9 cellular contexts compared by ENCODE assay signal in genomic region chr17:55722742-55723487, GRCh38. TPM values are rescaled to one million over a fixed set of nuclear protein-coding genes. Genes with fewer than 3 reads are reported as not detected.
A peak's percentile ranks its signal among the peaks of the same experiment; 100 is the strongest.
DNase-seq lines count a peak whose midpoint lies in the region.
"Had no signal": no experiment of that assay in that cellular context is flagged by ENCODE, and none has a peak within 500 bp of the region (broad histone marks: within the 10 kb centered on the region; RNA-seq: fewer than 3 reads in every experiment).

TSS of gene TMEM100 (minus strand) at chr17:55722864. CDS start at chr17:55721070, 1,794 bp downstream.

- no peaks in the 10 kb centered on the region for H3K9me3 Mint-ChIP-seq in activated naive CD8-positive, alpha-beta T cell treated with anti-CD3 and anti-CD28 coated beads for 36 hours

- peak within 1 kb of the TSS; percentile 51 for H2AFZ ChIP-seq in neuron (ENCODE audit: low read depth, low read length)

- peaks cover 69% of the 10 kb centered on the region for H3K27me3 Mint-ChIP-seq in activated naive CD8-positive, alpha-beta T cell treated with anti-CD3 and anti-CD28 coated beads for 36 hours

- H3K36me3 Mint-ChIP-seq in activated naive CD8-positive, alpha-beta T cell treated with anti-CD3 and anti-CD28 coated beads for 36 hours: no peaks in the 10 kb centered on the region

- H3K27ac Mint-ChIP-seq in activated naive CD8-positive, alpha-beta T cell treated with anti-CD3 and anti-CD28 coated beads for 36 hours: no peak within 1 kb of the TSS

- peak; percentile 29 for DNase-seq in AG08396 (ENCODE audit: low spot score)
- peak; percentile 33 for DNase-seq in OCI-M1 (lab: John Stamatoyannopoulos, UW)
- peak; percentile 97 for DNase-seq in fibroblast of gingiva (ENCODE audit: low read depth)
- no peak for DNase-seq in stimulated activated naive CD4-positive, alpha-beta T cell (lab: John Stamatoyannopoulos, UW)
- no peak for DNase-seq in activated T-cell treated with anti-CD3 and anti-CD28 coated beads, Interleukin-2, amount 50 U/mL, for 1 hour
- DNase-seq in NCI-H146 (lab: John Stamatoyannopoulos, UW): no peak
- no peak for DNase-seq in activated naive CD8-positive, alpha-beta T cell treated with anti-CD3 and anti-CD28 coated beads for 36 hours

- no peak within 1 kb of the TSS for H3K4me3 Mint-ChIP-seq in activated naive CD8-positive, alpha-beta T cell treated with anti-CD3 and anti-CD28 coated beads for 36 hours

- H3K27me3 ChIP-seq in neuron (ENCODE audit: insufficient read depth, low read length): peaks cover 19% of the 10 kb centered on the region

- peak within 1 kb of the TSS; percentile 9 for H3K4me3 ChIP-seq in neuron (ENCODE audit: low read length)

- no peaks in the 10 kb centered on the region for H3K36me3 ChIP-seq in neuron (ENCODE audit: insufficient read depth, low read length)
- H3K36me3 ChIP-seq: neutrophil had no signal

- H3K4me1 Mint-ChIP-seq in activated naive CD8-positive, alpha-beta T cell treated with anti-CD3 and anti-CD28 coated beads for 36 hours: peaks cover 8% of the 10 kb centered on the region

- H3K9me3 ChIP-seq in neuron (ENCODE audit: low read length): no peaks in the 10 kb centered on the region
- H3K9me3 ChIP-seq: neutrophil had no signal

- H3K4me1 ChIP-seq in neuron (ENCODE audit: insufficient read depth, low read length): peaks cover 15% of the 10 kb centered on the region

RNA-seq across cellular contexts. Expression of gene TMEM100, which starts in this region (rescaled TPM):
- not detected for total RNA-seq in activated naive CD8-positive, alpha-beta T cell treated with anti-CD3 and anti-CD28 coated beads for 36 hours

Comparison
In these comparisons a context has a peak if more than half of its experiments do, and no peak if none do; other contexts are left out.
1. DNase-seq: peak in AG08396 (single experiment), OCI-M1 (single experiment) and fibroblast of gingiva (single experiment); none in stimulated activated naive CD4-positive, alpha-beta T cell (0 of 6), activated T-cell treated with anti-CD3 and anti-CD28 coated beads, Interleukin-2, amount 50 U/mL, for 1 hour (single experiment), NCI-H146 (single experiment) and activated naive CD8-positive, alpha-beta T cell treated with anti-CD3 and anti-CD28 coated beads for 36 hours (single experiment).